In the genomic region with DNA sequence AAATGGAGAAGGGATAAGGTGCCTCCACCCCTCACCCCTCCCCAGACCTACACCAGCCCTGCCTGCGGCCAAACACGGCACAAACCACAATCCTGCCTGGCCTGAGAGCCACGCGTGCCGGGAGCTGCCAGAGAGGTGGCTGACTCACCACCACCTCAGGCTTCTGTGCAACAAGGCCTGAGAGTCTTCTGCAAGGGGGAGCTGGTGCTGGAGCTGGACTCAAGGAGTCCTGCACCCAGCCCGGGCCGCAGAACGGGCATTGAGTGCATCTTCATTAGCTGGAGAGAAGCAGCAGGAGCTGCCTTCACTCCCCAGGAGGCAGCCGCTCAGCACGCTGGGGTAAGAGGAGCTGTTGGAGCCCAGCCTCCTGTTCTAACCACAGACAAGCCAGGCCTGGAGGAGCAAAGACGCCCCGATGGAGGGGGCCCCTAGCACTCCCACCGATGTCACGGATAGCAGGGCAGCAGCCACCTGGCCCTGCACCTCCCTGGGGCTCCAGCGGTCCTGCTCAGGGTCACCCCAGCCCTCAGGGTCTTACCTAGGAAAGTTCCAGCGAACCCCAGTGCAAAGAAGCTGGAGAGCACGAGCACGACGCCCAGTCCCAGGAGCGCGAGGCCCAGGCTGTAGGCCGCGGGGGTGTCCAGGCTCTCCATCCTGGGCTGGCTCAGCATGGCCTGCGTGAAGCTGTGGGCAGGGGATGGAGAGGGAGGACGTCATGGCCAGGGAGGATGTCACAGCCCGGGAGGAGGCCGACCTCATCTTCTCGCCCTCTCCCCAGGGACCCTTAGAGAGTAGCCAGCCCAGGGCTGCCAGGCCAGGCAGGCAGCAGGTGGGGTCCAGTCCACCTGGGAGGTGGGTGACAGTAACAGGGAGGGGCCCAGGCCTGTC, we compare ENCODE assay signal across 10 cellular contexts. TPM values are rescaled to one million over a fixed set of nuclear protein-coding genes. Genes with fewer than 3 reads are reported as not detected.
DNase-seq lines count a peak whose midpoint lies in the region; ATAC-seq and TF ChIP-seq lines count a peak whose summit lies in the region.
"Had no signal": no experiment of that assay in that cellular context is flagged by ENCODE, and none has a peak within 500 bp of the region (broad histone marks: within the 10 kb centered on the region; RNA-seq: fewer than 3 reads in every experiment).

No MANE protein-coding gene starts in this region.

- DNase-seq in EL (peak; percentile 98), NT2/D1 (ENCODE audit: low read depth, low spot score) (no peak), epidermal melanocyte (ENCODE audit: insufficient read length, low spot score) (peak; percentile 64), osteoblast (ENCODE audit: insufficient read length, low spot score, missing footprints) (peak; percentile 100), thyroid gland (no peak), NOMO-1 (lab: John Stamatoyannopoulos, UW; ENCODE audit: unreplicated experiment in 2 of 2) (no peak), lower leg skin (ENCODE audit: low spot score in 2 of 2) (no peak)
- DNase-seq: activated naive CD4-positive, alpha-beta T cell; occipital lobe had no signal

- H3K4me2 ChIP-seq in osteoblast (ENCODE audit: insufficient read depth, low read length) = no peak overlapping the region

- 89 to 91% methylated on average over 14 to 28 of the region's 28 CpGs for WGBS in thyroid gland, 2 donors
- 67 to 72% methylated on average over 18 to 28 of the region's 28 CpGs for WGBS in lower leg skin, 2 donors

- H3K27ac ChIP-seq in osteoblast (ENCODE audit: low read depth, low read length) (peak overlapping the region; percentile 61), thyroid gland (no peak overlapping the region)

- TF ChIP-seq CTCF in osteoblast (IDR thresholded peaks at IDR 0.05; ENCODE audit: extremely low read depth, low read depth, low read length) (no peak), thyroid gland (IDR thresholded peaks at IDR 0.05) (no peak), lower leg skin (IDR thresholded peaks at IDR 0.05) (no peak)

- TF ChIP-seq POLR2A in thyroid gland (IDR thresholded peaks at IDR 0.05) (no peak), lower leg skin (IDR thresholded peaks at IDR 0.05) (no peak)

- H3K4me1 ChIP-seq in NT2/D1 (ENCODE audit: insufficient read depth, insufficient read length) = peaks cover 31% of the 10 kb centered on the region
- H3K4me1 ChIP-seq in osteoblast (ENCODE audit: insufficient read depth, low read length) = peaks cover 44% of the 10 kb centered on the region
- no peaks in the 10 kb centered on the region for H3K4me1 ChIP-seq in thyroid gland

- H3K36me3 ChIP-seq in NT2/D1 (ENCODE audit: insufficient read depth, insufficient read length, low read length) (no peaks in the 10 kb centered on the region), osteoblast (ENCODE audit: insufficient read depth, low read length) (no peaks in the 10 kb centered on the region), thyroid gland (no peaks in the 10 kb centered on the region)

- no peaks in the 10 kb centered on the region for H4K20me1 ChIP-seq in osteoblast (ENCODE audit: insufficient read depth, low read length)

- H3K79me2 ChIP-seq in osteoblast (ENCODE audit: insufficient read depth, low read length) = no peaks in the 10 kb centered on the region

- H2AFZ ChIP-seq in osteoblast (ENCODE audit: low read length) = no peak overlapping the region

- no peak overlapping the region for H3K4me3 ChIP-seq in NT2/D1 (ENCODE audit: insufficient read length, low read depth)
- no peak overlapping the region for H3K4me3 ChIP-seq in osteoblast (ENCODE audit: insufficient read depth, low read length)
- H3K4me3 ChIP-seq in thyroid gland (replicated peaks in 1 of 3) = no peak overlapping the region
- no peak overlapping the region for H3K4me3 ChIP-seq in lower leg skin (ENCODE audit: low read depth, poor library complexity, severe bottlenecking)

- peak overlapping the region; percentile 23 for H3K9ac ChIP-seq in NT2/D1 (ENCODE audit: insufficient read length, low read depth)

- intact Hi-C loops in thyroid gland (cut with DNase I) (no loop called here), lower leg skin (cut with DNase I; ENCODE audit: low total_unique reads) (loop anchor here (10.0 kb wide), 1 partner anchor 53 kb away; no protein-coding TSS in a partner anchor)

- H3K9me3 ChIP-seq in NT2/D1 (ENCODE audit: insufficient read depth, low read length) = no peaks in the 10 kb centered on the region
- no peaks in the 10 kb centered on the region for H3K9me3 ChIP-seq in osteoblast (ENCODE audit: low read depth, low read length)
- H3K9me3 ChIP-seq in thyroid gland = no peaks in the 10 kb centered on the region

- no peak for ATAC-seq in HG02884 (IDR thresholded peaks at IDR 0.05; ENCODE audit: unreplicated experiment)

- H3K27me3 ChIP-seq in NT2/D1 (ENCODE audit: insufficient read depth, insufficient read length) = no peaks in the 10 kb centered on the region
- no peaks in the 10 kb centered on the region for H3K27me3 ChIP-seq in osteoblast (ENCODE audit: insufficient read depth, low read length)
- no peaks in the 10 kb centered on the region for H3K27me3 ChIP-seq in thyroid gland

RNA-seq across cellular contexts. Expression of a gene that starts 16.0 kb away (rescaled TPM):
- total RNA-seq in osteoblast = 13.8 and 14.7 TPM in 2 replicates
- total RNA-seq in thyroid gland = 100 to 1,000 TPM; 114 to 149 (median 141) TPM
- total RNA-seq in lower leg skin = 10 to 100 TPM; 25.5 to 79.9 (median 40.6) TPM

RNA-seq across cellular contexts. Expression of a gene that starts 35.4 kb away (rescaled TPM):
- 15.6 and 17.0 TPM in 2 replicates for total RNA-seq in osteoblast
- 10 to 100 TPM; 27.9 to 35.4 (median 30.8) TPM for total RNA-seq in thyroid gland
- total RNA-seq in lower leg skin = 10 to 100 TPM; 14.8 to 29.3 (median 24.2) TPM

Comparison
In these comparisons a context has a peak if more than half of its experiments do, and no peak if none do; other contexts are left out.
1. DNase-seq: peak in EL (single experiment), epidermal melanocyte (single experiment) and osteoblast (single experiment); none in NT2/D1 (single experiment), thyroid gland (0 of 2), NOMO-1 (0 of 2) and lower leg skin (0 of 2).